Comparison of ENCODE assay signal across 1 cellular context in genomic region chr2:69559696-69560482, GRCh38.
TF ChIP-seq lines count a peak whose summit lies in the region.

No MANE protein-coding gene starts in this region.

TF ChIP-seq in HepG2, 621 proteins besides CTCF, POLR2A, EP300 and RAD21 (continued from another document):
- TF ChIP-seq ZNF10 (CRISPR knock-in tag; IDR thresholded peaks at IDR 0.05; ENCODE audit: borderline replicate concordance, low read depth) = no peak
- no peak for TF ChIP-seq ZNF501 (CRISPR knock-in tag; IDR thresholded peaks at IDR 0.05)
- TF ChIP-seq RFX5 (IDR thresholded peaks at IDR 0.05; ENCODE audit: low read depth, low read length) = no peak
- TF ChIP-seq CCDC6 (CRISPR knock-in tag; IDR thresholded peaks at IDR 0.05) = 0 out of 2 replicates have a peak, but pooled peaks have one; percentile 50
- TF ChIP-seq FLYWCH1 (CRISPR knock-in tag; IDR thresholded peaks at IDR 0.05) = no peak
- no peak for TF ChIP-seq TFE3 (CRISPR knock-in tag; IDR thresholded peaks at IDR 0.05)
- TF ChIP-seq ZMYM4 (CRISPR knock-in tag; IDR thresholded peaks at IDR 0.05) = peak; percentile 47
- TF ChIP-seq TBL1XR1 (IDR thresholded peaks at IDR 0.05; ENCODE audit: borderline replicate concordance, low read length, partially characterized antibody) = no peak
